ENCODE assay signal across 8 cellular contexts in genomic region chr11:64165842-64166635, GRCh38. TPM values are rescaled to one million over a fixed set of nuclear protein-coding genes. Genes with fewer than 3 reads are reported as not detected.
DNase-seq lines count a peak whose midpoint lies in the region; FAIRE-seq and TF ChIP-seq lines count a peak whose summit lies in the region.

Gene MACROD1, minus strand, starts transcription at chr11:64166113. Its CDS starts 119 bp downstream, at chr11:64165994.

- H3K9me3 ChIP-seq in MG63 = no peaks in the 10 kb centered on the region

- peak; percentile 33; the same call in 1 of the 2 replicates for TF ChIP-seq POLR2A in H54 (IDR thresholded peaks at IDR 0.05; ENCODE audit: low read depth, low read length)

- in situ Hi-C loops in SK-MEL-5 (cut with HindIII; ENCODE audit: low pct_unique_long_range_greater_than_20kb, low sequenced_read_pairs) = no loop called here

- CTCF ChIA-PET in activated naive CD4-positive, alpha-beta T cell treated with anti-CD3 and anti-CD28 coated beads, Interleukin-2, amount 10 ng/mL, durations not matched to agents 7 days and 5 days (lab: Charles Lee) = interaction anchor here (1.1 to 1.7 kb wide), 3 partner anchors 13 to 28 kb away, joined by 3 to 5 read pairs (median 5); no protein-coding TSS in a partner anchor

- H3K36me3 ChIP-seq in MG63 = no peaks in the 10 kb centered on the region

- peak within 1 kb of the TSS; percentile 83 for H3K27ac Mint-ChIP-seq in activated naive CD4-positive, alpha-beta T cell treated with anti-CD3 and anti-CD28 coated beads, Interleukin-2, amount 10 ng/mL, durations not matched to agents 7 days and 5 days

- peak within 1 kb of the TSS; percentile 65 for H3K4me3 ChIP-seq in MG63

- no peaks in the 10 kb centered on the region for H3K36me3 Mint-ChIP-seq in activated naive CD4-positive, alpha-beta T cell treated with anti-CD3 and anti-CD28 coated beads, Interleukin-2, amount 10 ng/mL, durations not matched to agents 7 days and 5 days

- peak; percentile 91 for DNase-seq in DMS79 (lab: John Stamatoyannopoulos, UW)
- DNase-seq in H54 (ENCODE audit: insufficient read length, low spot score) = peak; percentile 90
- peak; percentile 90 for DNase-seq in MG63
- peak; percentile 76 for DNase-seq in SK-MEL-5 (ENCODE audit: low read depth, low spot score)
- peak; percentile 91 for DNase-seq in activated naive CD4-positive, alpha-beta T cell treated with anti-CD3 and anti-CD28 coated beads, Interleukin-2, amount 10 ng/mL, durations not matched to agents 7 days and 5 days
- DNase-seq in globus pallidus (ENCODE audit: low spot score) = peak; percentile 72
- peak; percentile 73 for DNase-seq in occipital lobe (lab: John Stamatoyannopoulos, UW)

- H3K27ac ChIP-seq in temporal lobe (ENCODE audit: low read depth, low read length) = peak within 1 kb of the TSS; percentile 50

- FAIRE-seq in H54 (lab: Jason Lieb, UNC) = no peak

- H3K9me3 Mint-ChIP-seq in activated naive CD4-positive, alpha-beta T cell treated with anti-CD3 and anti-CD28 coated beads, Interleukin-2, amount 10 ng/mL, durations not matched to agents 7 days and 5 days = no peaks in the 10 kb centered on the region

- H3K4me3 Mint-ChIP-seq in activated naive CD4-positive, alpha-beta T cell treated with anti-CD3 and anti-CD28 coated beads, Interleukin-2, amount 10 ng/mL, durations not matched to agents 7 days and 5 days = peak within 1 kb of the TSS; percentile 89

- H3K27me3 Mint-ChIP-seq in activated naive CD4-positive, alpha-beta T cell treated with anti-CD3 and anti-CD28 coated beads, Interleukin-2, amount 10 ng/mL, durations not matched to agents 7 days and 5 days = no peaks in the 10 kb centered on the region

- H3K4me1 Mint-ChIP-seq in activated naive CD4-positive, alpha-beta T cell treated with anti-CD3 and anti-CD28 coated beads, Interleukin-2, amount 10 ng/mL, durations not matched to agents 7 days and 5 days = peaks cover 13% of the 10 kb centered on the region

- no peaks in the 10 kb centered on the region for H3K27me3 ChIP-seq in MG63

RNA-seq across cellular contexts. Expression of gene MACROD1, which starts in this region (rescaled TPM):
- total RNA-seq in MG63 (2014; rRNA removed; shearing (Covaris generic); ENCODE audit: low replicate concordance) = 14.1 and 44.1 TPM in 2 replicates
- total RNA-seq in SK-MEL-5 (2014; rRNA removed; shearing (Covaris generic)) = 15.0 and 15.7 TPM in 2 replicates
- polyA plus RNA-seq in SK-MEL-5 (2015; cell fraction: cytosol; rRNA removed) = 22.8 and 188 TPM in 2 replicates
- 43.7 and 53.7 TPM in 2 replicates for polyA plus RNA-seq in SK-MEL-5 (2015; cell fraction: nucleus; rRNA removed)
- total RNA-seq in occipital lobe = 16.2 TPM
- 12.0 TPM for total RNA-seq in temporal lobe

Comparison
In these comparisons a context has a peak if more than half of its experiments do, and no peak if none do; other contexts are left out.
1. Peak in every context shown above with its lines: DNase-seq, H3K4me3 ChIP-seq and H3K27ac ChIP-seq.